Comparison of ENCODE assay signal across 14 cellular contexts in the genomic region with DNA sequence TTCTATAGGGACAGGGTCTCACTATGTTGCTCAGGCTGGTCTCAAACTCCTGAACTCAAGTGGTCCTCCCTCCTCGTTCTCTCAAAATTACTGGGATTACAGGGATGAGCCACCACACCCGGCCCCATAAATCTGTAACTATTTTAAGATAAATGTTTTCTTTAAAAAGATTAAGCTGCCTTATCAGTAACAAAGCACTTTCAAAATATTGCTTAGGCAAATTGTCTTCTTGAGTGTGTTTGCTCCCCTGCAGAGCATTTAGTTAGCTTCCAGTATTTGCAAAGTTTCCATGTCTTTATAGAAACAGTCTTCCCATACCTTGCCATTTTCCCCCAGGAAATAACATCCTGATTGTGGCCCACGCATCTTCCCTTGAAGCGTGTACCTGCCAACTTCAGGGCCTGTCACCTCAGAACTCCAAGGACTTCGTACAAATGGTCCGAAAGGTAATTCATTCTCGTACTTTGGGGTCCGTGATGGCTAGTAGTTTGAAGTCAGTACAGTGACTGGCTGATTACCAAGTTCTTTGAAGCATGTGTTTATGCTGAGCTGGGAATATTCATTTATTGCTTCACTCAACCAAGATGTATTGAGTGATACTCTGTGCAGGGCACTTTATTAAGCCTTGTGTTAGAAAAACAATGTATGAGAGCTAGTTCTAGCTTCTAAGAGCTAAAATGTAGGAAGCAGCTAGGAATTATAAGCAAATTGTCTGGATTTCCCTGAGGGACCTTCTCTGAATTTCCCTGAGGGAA. TPM values are rescaled to one million over a fixed set of nuclear protein-coding genes. Genes with fewer than 3 reads are reported as not detected.
DNase-seq lines count a peak whose midpoint lies in the region; ATAC-seq, FAIRE-seq and TF ChIP-seq lines count a peak whose summit lies in the region.
"Had no signal": no experiment of that assay in that cellular context is flagged by ENCODE, and none has a peak within 500 bp of the region (broad histone marks: within the 10 kb centered on the region; RNA-seq: fewer than 3 reads in every experiment).

No MANE protein-coding gene starts in this region.

- H3K4me1 ChIP-seq in keratinocyte (ENCODE audit: control insufficient read depth, extremely low read depth, insufficient read depth, low read length) (peaks cover 38% of the 10 kb centered on the region), subcutaneous abdominal adipose tissue (ENCODE audit: control insufficient read depth in 5 of 5, insufficient read depth in 5 of 5, low read length in 5 of 5) (peaks cover 0 to 21% (median 21%) of the 10 kb centered on the region in 5 donors)

- peak overlapping the region; percentile 82 for H3K27ac Mint-ChIP-seq in activated T-cell treated with anti-CD3 and anti-CD28 coated beads, Interleukin-2, amount 50 U/mL, for 24 hours
- peak overlapping the region; percentile 15 for H3K27ac Mint-ChIP-seq in activated T-helper 1 cell treated with anti-CD3 and anti-CD28 coated beads, Interleukin-12 subunit alpha, Interleukin-12 subunit beta, Interleukin-2, Interleukin-4 antibody, amounts not matched to agents 30 ng/mL and 10 ng/mL and 1 ng/mL, durations not matched to agents 14 hours and 24 hours and 36 hours
- H3K27ac Mint-ChIP-seq: neural progenitor cell had no signal

- H3K79me2 ChIP-seq in keratinocyte (ENCODE audit: control insufficient read depth, insufficient read depth, low read length) = no peaks in the 10 kb centered on the region

- H3K4me3 Mint-ChIP-seq in activated T-cell treated with anti-CD3 and anti-CD28 coated beads, Interleukin-2, amount 50 U/mL, for 24 hours = peak overlapping the region; percentile 33
- no peak overlapping the region for H3K4me3 Mint-ChIP-seq in activated T-helper 1 cell treated with anti-CD3 and anti-CD28 coated beads, Interleukin-12 subunit alpha, Interleukin-12 subunit beta, Interleukin-2, Interleukin-4 antibody, amounts not matched to agents 30 ng/mL and 10 ng/mL and 1 ng/mL, durations not matched to agents 14 hours and 24 hours and 36 hours
- H3K4me3 Mint-ChIP-seq: neural progenitor cell had no signal

- H2AFZ ChIP-seq in keratinocyte (ENCODE audit: control insufficient read depth, low read length) = no peak overlapping the region
- H2AFZ ChIP-seq: neural progenitor cell had no signal

- H3K9me3 Mint-ChIP-seq in activated T-cell treated with anti-CD3 and anti-CD28 coated beads, Interleukin-2, amount 50 U/mL, for 24 hours = no peaks in the 10 kb centered on the region
- no peaks in the 10 kb centered on the region for H3K9me3 Mint-ChIP-seq in activated T-helper 1 cell treated with anti-CD3 and anti-CD28 coated beads, Interleukin-12 subunit alpha, Interleukin-12 subunit beta, Interleukin-2, Interleukin-4 antibody, amounts not matched to agents 30 ng/mL and 10 ng/mL and 1 ng/mL, durations not matched to agents 14 hours and 24 hours and 36 hours
- H3K9me3 Mint-ChIP-seq: neural progenitor cell had no signal

- no peak for DNase-seq in activated T-cell treated with anti-CD3 and anti-CD28 coated beads, Interleukin-2, amount 50 U/mL, for 24 hours
- DNase-seq in activated T-cell treated with anti-CD3 and anti-CD28 coated beads, Interleukin-2, amount 50 U/mL, for 1 hour = no peak
- DNase-seq in activated T-helper 1 cell treated with anti-CD3 and anti-CD28 coated beads, Interleukin-12 subunit alpha, Interleukin-12 subunit beta, Interleukin-2, Interleukin-4 antibody, amounts not matched to agents 30 ng/mL and 10 ng/mL and 1 ng/mL, durations not matched to agents 14 hours and 24 hours and 36 hours (ENCODE audit: low spot score) = no peak
- no peak for DNase-seq in keratinocyte (ENCODE audit: low read depth, low spot score)
- DNase-seq in ureter (ENCODE audit: low spot score) = no peak
- no peak for DNase-seq in NCI-H82 treated with DMSO at 0.1 percent for 48 hours (lab: John Stamatoyannopoulos, UW; ENCODE audit: unreplicated experiment)
- DNase-seq: NCI-H1092 treated with DMSO at 0.1 percent for 48 hours; NK-92 treated with Interleukin-12 subunit alpha and Interleukin-12 subunit beta, amount 100 ng/mL, for 24 hours; T-helper 9 cell had no signal

- no peaks in the 10 kb centered on the region for H3K27me3 Mint-ChIP-seq in activated T-cell treated with anti-CD3 and anti-CD28 coated beads, Interleukin-2, amount 50 U/mL, for 24 hours
- H3K27me3 Mint-ChIP-seq in activated T-helper 1 cell treated with anti-CD3 and anti-CD28 coated beads, Interleukin-12 subunit alpha, Interleukin-12 subunit beta, Interleukin-2, Interleukin-4 antibody, amounts not matched to agents 30 ng/mL and 10 ng/mL and 1 ng/mL, durations not matched to agents 14 hours and 24 hours and 36 hours (ENCODE audit: insufficient read depth) = peaks cover 2% of the 10 kb centered on the region

- H3K4me3 ChIP-seq in keratinocyte (ENCODE audit: control insufficient read depth in 2 of 3, extremely low read depth in 1 of 3, insufficient read depth in 2 of 3, low read depth in 1 of 3, low read length in 3 of 3) = no peak overlapping the region
- no peak overlapping the region for H3K4me3 ChIP-seq in subcutaneous abdominal adipose tissue (ENCODE audit: low read depth in 1 of 5, low read length in 5 of 5)
- H3K4me3 ChIP-seq: coronary artery, neural progenitor cell had no signal

- ATAC-seq in HG03139 (IDR thresholded peaks at IDR 0.05; ENCODE audit: unreplicated experiment) = no peak

- FAIRE-seq in keratinocyte (lab: Jason Lieb, UNC) = peak; percentile 51

- H3K9me1 ChIP-seq in keratinocyte (ENCODE audit: control insufficient read depth, extremely low read depth, insufficient read depth, low read length) = no peaks in the 10 kb centered on the region

- H3K27me3 ChIP-seq in keratinocyte (ENCODE audit: control insufficient read depth, extremely low read depth, insufficient read depth, low read length) (no peaks in the 10 kb centered on the region), subcutaneous abdominal adipose tissue (ENCODE audit: control insufficient read depth in 5 of 5, insufficient read depth in 4 of 5, low read length in 5 of 5) (no peaks in the 10 kb centered on the region)
- H3K27me3 ChIP-seq: neural progenitor cell had no signal

- dilution Hi-C loops in keratinocyte (cut with MboI; ENCODE audit: extremely low pct_ligation_motif_present, low sequenced_read_pairs) = no loop called here

- H3K27ac ChIP-seq in keratinocyte (ENCODE audit: control insufficient read depth, insufficient read depth, low read length) (no peak overlapping the region), subcutaneous abdominal adipose tissue (ENCODE audit: low read depth, low read length) (peak overlapping the region; percentile 27)
- H3K27ac ChIP-seq: neural progenitor cell had no signal

- no peaks in the 10 kb centered on the region for H4K20me1 ChIP-seq in keratinocyte (ENCODE audit: control insufficient read depth, extremely low read depth, insufficient read depth, low read length)

- no peak overlapping the region for H3K4me2 ChIP-seq in keratinocyte (ENCODE audit: control insufficient read depth, extremely low read depth, insufficient read depth, low read depth, low read length)
- H3K4me2 ChIP-seq: neural progenitor cell had no signal

- H3K36me3 ChIP-seq in keratinocyte (ENCODE audit: control insufficient read depth in 2 of 2, extremely low read depth in 1 of 2, insufficient read depth in 2 of 2, low read length in 2 of 2) = peaks cover 2 to 6% of the 10 kb centered on the region in 2 experiments
- H3K36me3 ChIP-seq in subcutaneous abdominal adipose tissue (ENCODE audit: control insufficient read depth in 5 of 5, insufficient read depth in 5 of 5, low read length in 5 of 5) = peaks cover 0 to 2% (median 0%) of the 10 kb centered on the region in 5 donors
- H3K36me3 ChIP-seq: neural progenitor cell had no signal

- H3K9me3 ChIP-seq in keratinocyte (ENCODE audit: control insufficient read depth, low read depth, low read length) (no peaks in the 10 kb centered on the region), subcutaneous abdominal adipose tissue (ENCODE audit: control insufficient read depth in 5 of 5, low read length in 5 of 5) (no peaks in the 10 kb centered on the region)

- H3K36me3 Mint-ChIP-seq in activated T-cell treated with anti-CD3 and anti-CD28 coated beads, Interleukin-2, amount 50 U/mL, for 24 hours (ENCODE audit: low read depth) = peaks cover 55% of the 10 kb centered on the region
- peaks cover 3% of the 10 kb centered on the region for H3K36me3 Mint-ChIP-seq in activated T-helper 1 cell treated with anti-CD3 and anti-CD28 coated beads, Interleukin-12 subunit alpha, Interleukin-12 subunit beta, Interleukin-2, Interleukin-4 antibody, amounts not matched to agents 30 ng/mL and 10 ng/mL and 1 ng/mL, durations not matched to agents 14 hours and 24 hours and 36 hours (ENCODE audit: low read depth)
- H3K36me3 Mint-ChIP-seq: neural progenitor cell had no signal

- no peak for TF ChIP-seq CTCF in keratinocyte (optimal IDR thresholded peaks at IDR 0.05 in 1 of 3, IDR thresholded peaks at IDR 0.05 in 1 of 3, conservative IDR thresholded peaks at IDR 0.05 in 1 of 3; ENCODE audit: extremely low read depth in 1 of 3, insufficient read depth in 2 of 3, low read length in 3 of 3)

- H3K9ac ChIP-seq in keratinocyte (ENCODE audit: control insufficient read depth, extremely low read depth, insufficient read depth, low read length) (no peak overlapping the region), subcutaneous abdominal adipose tissue (ENCODE audit: low read length in 5 of 5) (peak overlapping the region in 1 of 5 donors; percentile 10)
- H3K9ac ChIP-seq: neural progenitor cell had no signal

- peaks cover 62% of the 10 kb centered on the region for H3K4me1 Mint-ChIP-seq in activated T-cell treated with anti-CD3 and anti-CD28 coated beads, Interleukin-2, amount 50 U/mL, for 24 hours (ENCODE audit: low read depth)
- peaks cover 34% of the 10 kb centered on the region for H3K4me1 Mint-ChIP-seq in activated T-helper 1 cell treated with anti-CD3 and anti-CD28 coated beads, Interleukin-12 subunit alpha, Interleukin-12 subunit beta, Interleukin-2, Interleukin-4 antibody, amounts not matched to agents 30 ng/mL and 10 ng/mL and 1 ng/mL, durations not matched to agents 14 hours and 24 hours and 36 hours (ENCODE audit: low read depth)

- intact Hi-C loops in activated T-helper 1 cell treated with anti-CD3 and anti-CD28 coated beads, Interleukin-12 subunit alpha, Interleukin-12 subunit beta, Interleukin-2, Interleukin-4 antibody, amounts not matched to agents 30 ng/mL and 10 ng/mL and 1 ng/mL, durations not matched to agents 14 hours and 24 hours and 36 hours (cut with micrococcal nuclease) = loop anchor here (1.0 kb wide), 1 partner anchor 48 kb away; no protein-coding TSS in a partner anchor

RNA-seq across cellular contexts. Expression of gene CRTAM, which starts 30.4 kb away (rescaled TPM):
- 8.5 and 8.7 TPM in 2 replicates for total RNA-seq in activated T-helper 1 cell treated with anti-CD3 and anti-CD28 coated beads, Interleukin-12 subunit alpha, Interleukin-12 subunit beta, Interleukin-2, Interleukin-4 antibody, amounts not matched to agents 30 ng/mL and 10 ng/mL and 1 ng/mL, durations not matched to agents 14 hours and 24 hours and 36 hours
- polyA plus RNA-seq in keratinocyte = 0.06 to 0.19 TPM (median 0.08 TPM) in 3 replicates
- polyA plus RNA-seq in keratinocyte (2011; ENCODE audit: low read depth) = not detected
- polyA plus RNA-seq in keratinocyte (2011; cell fraction: cytosol; rRNA removed) = 0.16 and 0.22 TPM in 2 replicates
- 0.09 and 0.29 TPM in 2 replicates for polyA plus RNA-seq in keratinocyte (2011; cell fraction: nucleus; rRNA removed)
- 0.15 TPM in 1 of 2 replicates, not detected in the other for polyA plus RNA-seq in keratinocyte (2012; ENCODE audit: low replicate concordance)
- not detected in 3 replicates for polyA minus RNA-seq in keratinocyte
- not detected for polyA minus RNA-seq in keratinocyte (2011; cell fraction: cytosol; rRNA and poly(A)+ RNA removed)
- not detected in 2 replicates for polyA minus RNA-seq in keratinocyte (2011; cell fraction: nucleus; rRNA and poly(A)+ RNA removed)
- 1.1 TPM for total RNA-seq in ureter
- total RNA-seq: H4 had no signal
